In genomic region chr6:27668442-27669275, GRCh38 we compare ENCODE assay signal across 8 cellular contexts.
DNase-seq lines count a peak whose midpoint lies in the region; ATAC-seq and TF ChIP-seq lines count a peak whose summit lies in the region.

No MANE protein-coding gene starts in this region.

- no peak for TF ChIP-seq EP300 in transverse colon (IDR thresholded peaks at IDR 0.05; ENCODE audit: low read depth)

- no peaks in the 10 kb centered on the region for H3K36me3 ChIP-seq in transverse colon

- 8 to 11% methylated on average over 17 to 35 of the region's 35 CpGs for WGBS in transverse colon (ENCODE audit: low coverage in 1 of 2), 2 donors

- no peak for TF ChIP-seq CTCF in Calu3 (IDR thresholded peaks at IDR 0.05; ENCODE audit: unreplicated experiment)
- TF ChIP-seq CTCF in astrocyte of the spinal cord (IDR thresholded peaks at IDR 0.05; ENCODE audit: low read depth, low read length) = no peak
- TF ChIP-seq CTCF in transverse colon (IDR thresholded peaks at IDR 0.05) = no peak

- peaks cover 0 to 12% (median 7%) of the 10 kb centered on the region in 4 donors for H3K4me1 ChIP-seq in transverse colon

- peak overlapping the region; percentile 41 for H3K4me3 ChIP-seq in astrocyte of the spinal cord (ENCODE audit: low read depth, low read length)
- peak overlapping the region in 1 of 4 donors; percentile 12 for H3K4me3 ChIP-seq in transverse colon

- in situ Hi-C loops in astrocyte of the spinal cord (cut with HindIII; ENCODE audit: low sequenced_read_pairs) = no loop called here
- in situ Hi-C loops in transverse colon (cut with MboI; ENCODE audit: low pct_ligation_motif_present in 1 of 4, low pct_unique_long_range_greater_than_20kb in 1 of 4, low sequenced_read_pairs in 3 of 4) = loop anchor here in 1 of 4 donors (10.0 kb wide), 1 partner anchor 374 kb away; no protein-coding TSS in a partner anchor

- peak overlapping the region; percentile 44 for H3K27ac Mint-ChIP-seq in Calu3 (ENCODE audit: unreplicated experiment)

- no peaks in the 10 kb centered on the region for H3K9me3 ChIP-seq in transverse colon

- CTCF ChIA-PET in Calu3 (lab: Charles Lee) = interaction anchor here (0.9 to 1.7 kb wide), 7 partner anchors 35 to 127 kb away, joined by 3 to 5 read pairs (median 3); no protein-coding TSS in a partner anchor

- no peak for ATAC-seq in HG03095 (IDR thresholded peaks at IDR 0.05; ENCODE audit: unreplicated experiment)

- peaks cover 42% of the 10 kb centered on the region for H3K4me1 Mint-ChIP-seq in Calu3 (ENCODE audit: low read depth, unreplicated experiment)

- intact Hi-C loops in Calu3 (cut with micrococcal nuclease; ENCODE audit: unreplicated experiment) (loop anchor here (1.0 to 5.0 kb wide), 4 partner anchors 36 to 149 kb away; no protein-coding TSS in a partner anchor), transverse colon (cut with DNase I; ENCODE audit: low total_unique reads) (no loop called here)

- H3K27me3 ChIP-seq in transverse colon = peaks cover 91% of the 10 kb centered on the region

- H3K27ac ChIP-seq in transverse colon = no peak overlapping the region

- DNase-seq in Calu3 = peak; percentile 93
- peak; percentile 63 for DNase-seq in HS-5 (ENCODE audit: low read depth)
- DNase-seq in astrocyte of the spinal cord (ENCODE audit: low read depth, low spot score) = peak; percentile 59
- peak; percentile 20 for DNase-seq in medulla oblongata (ENCODE audit: extremely low spot score)
- peak; percentile 23 for DNase-seq in transverse colon
- no peak for DNase-seq in HuH-7.5 (ENCODE audit: low spot score)

- TF ChIP-seq POLR2A in transverse colon (IDR thresholded peaks at IDR 0.05) = no peak

- peaks cover 57% of the 10 kb centered on the region for H3K36me3 Mint-ChIP-seq in Calu3 (ENCODE audit: insufficient read depth, unreplicated experiment)

- H3K9me3 Mint-ChIP-seq in Calu3 (ENCODE audit: low read depth, unreplicated experiment) = no peaks in the 10 kb centered on the region

- H3K4me3 Mint-ChIP-seq in Calu3 (ENCODE audit: low read depth, unreplicated experiment) = peak overlapping the region; percentile 83

- H3K27me3 Mint-ChIP-seq in Calu3 (ENCODE audit: unreplicated experiment) = no peaks in the 10 kb centered on the region

- TSS peak; percentile 100 for BruUV-seq in Calu3 (replicated peaks; lab: Mats Ljungman, UMichigan)

TF ChIP-seq in PFSK-1, 5 proteins besides CTCF, POLR2A, EP300 and RAD21:
- TF ChIP-seq TAF1 (IDR thresholded peaks at IDR 0.05; ENCODE audit: borderline replicate concordance, insufficient read depth, low read length) (peak; percentile 44; the same call in 1 of the 2 replicates), REST (IDR thresholded peaks at IDR 0.05; ENCODE audit: insufficient read depth in 1 of 2, low read depth in 2 of 2, low read length in 2 of 2) (no peak)
